Comparison of ENCODE assay signal across 8 cellular contexts in the genomic region with DNA sequence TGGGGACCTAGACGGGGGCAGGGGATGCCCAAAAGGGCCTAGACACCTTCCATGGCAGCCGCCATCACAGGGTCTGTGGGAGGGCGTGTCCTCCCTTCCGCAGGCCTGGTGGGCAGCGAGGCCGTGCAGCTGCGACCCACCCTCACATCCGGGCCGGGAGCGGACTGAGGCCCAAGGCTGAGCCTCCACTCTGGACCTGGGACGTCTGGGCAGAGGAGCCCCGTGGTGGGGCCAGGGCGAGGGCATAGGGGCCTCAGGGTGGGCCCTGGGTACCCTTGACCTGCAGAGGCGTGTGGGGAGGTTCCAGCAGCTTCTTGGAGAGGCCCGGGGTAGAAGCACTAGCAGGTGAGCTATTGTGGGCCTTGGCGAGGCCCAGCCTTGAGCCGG. TPM values are rescaled to one million over a fixed set of nuclear protein-coding genes. Genes with fewer than 3 reads are reported as not detected.
DNase-seq lines count a peak whose midpoint lies in the region; ATAC-seq, FAIRE-seq and TF ChIP-seq lines count a peak whose summit lies in the region.

No MANE protein-coding gene starts in this region.

- 95% methylated on average over 15 of the region's 17 CpGs; no CpG with 5 or more reads in 1 of the 2 experiments for WGBS in H1 (ENCODE audit: extremely low coverage in 1 of 2, insufficient coverage in 1 of 2, insufficient read length in 1 of 2, insufficient replicate concordance in 2 of 2, low coverage in 1 of 2, low lambda C conversion rate in 2 of 2, missing lambda C conversion rate in 1 of 2), 2 experiments
- WGBS in trophoblast cell (ENCODE audit: extremely low coverage, insufficient coverage, insufficient read length): no CpG with 5 or more reads among the region's 17 CpGs

- no peak for TF ChIP-seq CTCF in PC-9 (conservative IDR thresholded peaks at IDR 0.05)
- no peak for TF ChIP-seq CTCF in H1 (IDR thresholded peaks at IDR 0.05; ENCODE audit: control extremely low read depth in 1 of 3, insufficient read depth in 1 of 3, low read depth in 1 of 3, low read length in 3 of 3)
- TF ChIP-seq CTCF in HFFc6 (IDR thresholded peaks at IDR 0.05): no peak

- no peaks in the 10 kb centered on the region for H3K27me3 ChIP-seq in CD8-positive, alpha-beta memory T cell (ENCODE audit: insufficient read depth, low read length, poor library complexity, severe bottlenecking)
- no peaks in the 10 kb centered on the region for H3K27me3 ChIP-seq in PC-9 (ENCODE audit: insufficient read depth, low read depth)
- H3K27me3 ChIP-seq in H1 (replicated peaks in 1 of 4; ENCODE audit: control insufficient read depth in 3 of 4, extremely low read depth in 1 of 4, insufficient read depth in 3 of 4, low read length in 3 of 4): no peaks in the 10 kb centered on the region
- no peaks in the 10 kb centered on the region for H3K27me3 ChIP-seq in trophoblast cell (ENCODE audit: insufficient read depth, low read length)

- no peak overlapping the region for H4K5ac ChIP-seq in H1 (ENCODE audit: insufficient read length, low read depth, low read length)

- peak overlapping the region; percentile 25 for H4K91ac ChIP-seq in H1 (replicated peaks; ENCODE audit: insufficient read length, low read length)
- H4K91ac ChIP-seq in trophoblast cell (ENCODE audit: low read depth, low read length): peak overlapping the region; percentile 100

- no TSS peak for BruUV-seq in PC-9 (replicated peaks; lab: Mats Ljungman, UMichigan)

- H3K9me3 Mint-ChIP-seq in CD8-positive, alpha-beta memory T cell: no peaks in the 10 kb centered on the region
- peaks cover 7% of the 10 kb centered on the region; the same call in 1 of the 2 replicates for H3K9me3 Mint-ChIP-seq in HFFc6

- H3K4ac ChIP-seq in H1 (replicated peaks; ENCODE audit: insufficient read length, low read depth, low read length): no peak overlapping the region
- peak overlapping the region; percentile 18 for H3K4ac ChIP-seq in trophoblast cell (ENCODE audit: low read depth, low read length)

- peaks cover 19% of the 10 kb centered on the region; the same call in 1 of the 2 replicates for H3F3A ChIP-seq in PC-9 (ENCODE audit: insufficient read depth, low read depth)

- no peak for TF ChIP-seq RAD21 in H1 (IDR thresholded peaks at IDR 0.05 in 1 of 2, conservative IDR thresholded peaks at IDR 0.05 in 1 of 2; ENCODE audit: low read depth in 2 of 2, low read length in 2 of 2)

- peaks cover 23 to 58% (median 33%) of the 10 kb centered on the region in 3 donors for H3K4me1 Mint-ChIP-seq in CD8-positive, alpha-beta memory T cell
- H3K4me1 Mint-ChIP-seq in HFFc6 (ENCODE audit: low read depth): peaks cover 10% of the 10 kb centered on the region

- peak overlapping the region; percentile 81; the same call in 1 of the 2 replicates for H2BK15ac ChIP-seq in H1 (ENCODE audit: low read length)

- no peak overlapping the region for H3K56ac ChIP-seq in H1 (replicated peaks; ENCODE audit: insufficient read length, low read depth, low read length)

- H3K27ac ChIP-seq in CD8-positive, alpha-beta memory T cell (ENCODE audit: low read depth, low read length): peak overlapping the region; percentile 91
- H3K27ac ChIP-seq in PC-9 (no peak overlapping the region), H1 (ENCODE audit: low read depth, low read length) (no peak overlapping the region; the same call in 1 of the 2 replicates), trophoblast cell (ENCODE audit: low read depth, low read length) (no peak overlapping the region)

- peak overlapping the region; percentile 86; the same call in 1 of the 2 replicates for H2BK20ac ChIP-seq in H1 (ENCODE audit: low read length)

- POLR2A ChIA-PET in CD8-positive, alpha-beta memory T cell (lab: Charles Lee): interaction anchor here (0.8 to 1.7 kb wide), 4 partner anchors 49 to 110 kb away, joined by 3 to 15 read pairs (median 6); a partner anchor contains a TSS
- POLR2A ChIA-PET in PC-9 (lab: Charles Lee; ENCODE audit: unreplicated experiment) (interaction anchor here (0.6 kb wide), 2 partner anchors 17 to 57 kb away, joined by 3 to 4 read pairs; no protein-coding TSS in a partner anchor), H1 (lab: Charles Lee; ENCODE audit: partially characterized antibody) (interaction anchor here (0.8 to 1.7 kb wide), 5 partner anchors 12 to 42 kb away, joined by 3 to 8 read pairs (median 4); no protein-coding TSS in a partner anchor)

- no peak overlapping the region for H3K14ac ChIP-seq in H1 (ENCODE audit: insufficient read length)
- peak overlapping the region; percentile 98 for H3K14ac ChIP-seq in trophoblast cell (ENCODE audit: low read length)

- peaks cover 43% of the 10 kb centered on the region for H3K4me1 ChIP-seq in CD8-positive, alpha-beta memory T cell (ENCODE audit: insufficient read depth, low read length)
- H3K4me1 ChIP-seq in PC-9 (replicated peaks; ENCODE audit: insufficient read depth) (peaks cover 48% of the 10 kb centered on the region), H1 (replicated peaks in 1 of 4; ENCODE audit: control insufficient read depth in 3 of 4, insufficient read depth in 4 of 4, low read length in 3 of 4) (peaks cover 3 to 36% (median 25%) of the 10 kb centered on the region in 4 experiments), trophoblast cell (ENCODE audit: control insufficient read depth in 1 of 2, insufficient read depth in 2 of 2, low read length in 2 of 2) (peaks cover 28 to 30% of the 10 kb centered on the region in 2 experiments)

- ATAC-seq in HG03378 (IDR thresholded peaks at IDR 0.05; ENCODE audit: unreplicated experiment): no peak

- peak overlapping the region; percentile 48; the same call in 1 of the 2 replicates for H3K18ac ChIP-seq in H1 (ENCODE audit: extremely low read depth, low read length)
- peak overlapping the region; percentile 42 for H3K18ac ChIP-seq in trophoblast cell (ENCODE audit: low read length)

- peak overlapping the region; percentile 84 for H3K4me2 ChIP-seq in PC-9
- no peak overlapping the region for H3K4me2 ChIP-seq in H1 (ENCODE audit: insufficient read depth in 1 of 2, low read depth in 2 of 2, low read length in 2 of 2)
- no peak overlapping the region for H3K4me2 ChIP-seq in trophoblast cell (ENCODE audit: low read length)

- no peak for FAIRE-seq in H1 (lab: Jason Lieb, UNC)

- H2BK5ac ChIP-seq in H1 (ENCODE audit: low read depth, low read length) (peak overlapping the region; percentile 82; the same call in 1 of the 2 replicates), trophoblast cell (ENCODE audit: low read depth, low read length, poor library complexity) (no peak overlapping the region)

- H3K36me3 ChIP-seq in CD8-positive, alpha-beta memory T cell (ENCODE audit: insufficient read depth, low read length): no peaks in the 10 kb centered on the region
- H3K36me3 ChIP-seq in PC-9 (ENCODE audit: low read depth): no peaks in the 10 kb centered on the region
- H3K36me3 ChIP-seq in H1 (ENCODE audit: control insufficient read depth in 2 of 4, insufficient read depth in 4 of 4, low read length in 3 of 4): no peaks in the 10 kb centered on the region
- H3K36me3 ChIP-seq in trophoblast cell (ENCODE audit: control insufficient read depth in 1 of 2, insufficient read depth in 2 of 2, low read length in 2 of 2): no peaks in the 10 kb centered on the region

- H2AK5ac ChIP-seq in H1 (ENCODE audit: low read depth, low read length) (no peak overlapping the region), trophoblast cell (ENCODE audit: low read length) (peak overlapping the region; percentile 92)

- H2AFZ ChIP-seq in PC-9 (no peak overlapping the region), H1 (ENCODE audit: low read length) (no peak overlapping the region), trophoblast cell (ENCODE audit: insufficient read depth, low read length, poor library complexity) (no peak overlapping the region)

- peak overlapping the region; percentile 53 for H3K4me3 ChIP-seq in CD8-positive, alpha-beta memory T cell (ENCODE audit: low read length)
- no peak overlapping the region for H3K4me3 ChIP-seq in PC-9
- no peak overlapping the region for H3K4me3 ChIP-seq in H1 (ENCODE audit: extremely low read depth in 1 of 4, insufficient read depth in 2 of 4, low read depth in 3 of 4, low read length in 4 of 4)
- H3K4me3 ChIP-seq in trophoblast cell (ENCODE audit: low read depth, low read length): no peak overlapping the region

- no peak for DNase-seq in CD8-positive, alpha-beta memory T cell
- DNase-seq in PC-9: no peak
- no peak for DNase-seq in H1 (ENCODE audit: low read depth in 1 of 2, low spot score in 2 of 2)
- no peak for DNase-seq in trophoblast cell
- no peak for DNase-seq in stimulated activated CD4-positive, alpha-beta T cell treated with anti-CD3 and anti-CD28 coated beads, Interleukin-2, amount 100 ng/mL, for 24 hours
- no peak for DNase-seq in HFFc6
- no peak for DNase-seq in posterior vena cava (ENCODE audit: low spot score)

- H2BK120ac ChIP-seq in H1 (replicated peaks; ENCODE audit: low read depth, low read length) (no peak overlapping the region), trophoblast cell (ENCODE audit: insufficient read depth, low read length, poor library complexity) (peak overlapping the region; percentile 100)

- no peaks in the 10 kb centered on the region for H3K9me3 ChIP-seq in CD8-positive, alpha-beta memory T cell (ENCODE audit: low read length)
- no peaks in the 10 kb centered on the region for H3K9me3 ChIP-seq in PC-9 (ENCODE audit: insufficient read depth, low read depth)
- no peaks in the 10 kb centered on the region for H3K9me3 ChIP-seq in H1 (ENCODE audit: insufficient read depth in 2 of 2, low read depth in 1 of 2, low read length in 1 of 2)
- H3K9me3 ChIP-seq in trophoblast cell (ENCODE audit: insufficient read depth, low read depth, low read length): peaks cover 3% of the 10 kb centered on the region

- H3K9me2 ChIP-seq in PC-9 (ENCODE audit: insufficient read depth): no peaks in the 10 kb centered on the region

- H3K27ac Mint-ChIP-seq in CD8-positive, alpha-beta memory T cell: peak overlapping the region; percentile 90 to 100 (median 95)
- no peak overlapping the region for H3K27ac Mint-ChIP-seq in HFFc6

- CTCF ChIA-PET in CD8-positive, alpha-beta memory T cell (lab: Charles Lee): interaction anchor here (1.0 to 2.1 kb wide), 14 partner anchors 9 to 424 kb away, joined by 3 to 17 read pairs (median 4); a partner anchor contains a TSS
- CTCF ChIA-PET in PC-9 (lab: Charles Lee): interaction anchor here (1.2 to 1.5 kb wide), 2 partner anchors 26 to 40 kb away, joined by 3 to 17 read pairs; no protein-coding TSS in a partner anchor
- CTCF ChIA-PET in H1 (lab: Charles Lee; ENCODE audit: partially characterized antibody): interaction anchor here (0.7 to 3.0 kb wide), 10 partner anchors 23 to 224 kb away, joined by 3 to 13 read pairs (median 4); no protein-coding TSS in a partner anchor

- no peak for TF ChIP-seq EP300 in H1 (IDR thresholded peaks at IDR 0.05; ENCODE audit: borderline replicate concordance in 1 of 2, low read depth in 2 of 2, low read length in 2 of 2)

- TF ChIP-seq POLR2A in H1 (IDR thresholded peaks at IDR 0.05; ENCODE audit: control extremely low read depth in 1 of 2, low read depth in 2 of 2, low read length in 2 of 2): no peak

- H3K27me3 Mint-ChIP-seq in CD8-positive, alpha-beta memory T cell: no peaks in the 10 kb centered on the region
- H3K27me3 Mint-ChIP-seq in HFFc6 (ENCODE audit: insufficient read depth): no peaks in the 10 kb centered on the region

- intact Hi-C loops in PC-9 (cut with micrococcal nuclease; ENCODE audit: unreplicated experiment): loop anchor here (1.0 kb wide), 1 partner anchor 25 kb away; no protein-coding TSS in a partner anchor
- intact Hi-C loops in posterior vena cava (cut with DNase I): loop anchor here in 1 of 2 donors (5.0 kb wide), 1 partner anchor 44 kb away; no protein-coding TSS in a partner anchor

- H4K12ac ChIP-seq in trophoblast cell (ENCODE audit: low read depth, low read length): no peak overlapping the region

- H3K23ac ChIP-seq in H1 (ENCODE audit: insufficient read length) (no peak overlapping the region), trophoblast cell (ENCODE audit: low read length) (no peak overlapping the region)

- no peak overlapping the region for H3K9ac ChIP-seq in H1 (replicated peaks in 1 of 4; ENCODE audit: extremely low read depth in 1 of 4, low read depth in 3 of 4, low read length in 3 of 4)
- H3K9ac ChIP-seq in trophoblast cell (ENCODE audit: low read length): no peak overlapping the region

- H3K23me2 ChIP-seq in H1 (ENCODE audit: low read depth, low read length): peaks cover 2% of the 10 kb centered on the region; the same call in 1 of the 2 replicates

- H3K79me2 ChIP-seq in PC-9 (ENCODE audit: low read depth): 0 out of 2 replicates have a peak, but pooled peaks cover 5% of the 10 kb centered on the region
- H3K79me2 ChIP-seq in H1 (ENCODE audit: control insufficient read depth in 1 of 2, insufficient read depth in 2 of 2, low read length in 2 of 2): no peaks in the 10 kb centered on the region
- H3K79me2 ChIP-seq in trophoblast cell (ENCODE audit: control insufficient read depth, insufficient read depth, low read length, poor library complexity): peaks cover 6% of the 10 kb centered on the region

- peak overlapping the region; percentile 81 for H4K8ac ChIP-seq in H1 (ENCODE audit: extremely low read depth, insufficient read depth, low read length)
- H4K8ac ChIP-seq in trophoblast cell (ENCODE audit: low read depth, low read length): peak overlapping the region; percentile 92

- peak overlapping the region in 5 of 7 donors; percentile 63 to 87 (median 68) for H3K4me3 Mint-ChIP-seq in CD8-positive, alpha-beta memory T cell
- H3K4me3 Mint-ChIP-seq in HFFc6: no peak overlapping the region

- H2BK12ac ChIP-seq in H1 (ENCODE audit: low read depth, low read length) (peak overlapping the region; percentile 97; the same call in 1 of the 2 replicates), trophoblast cell (ENCODE audit: low read length) (peak overlapping the region; percentile 99)

- peaks cover 3% of the 10 kb centered on the region for H3K79me1 ChIP-seq in H1 (ENCODE audit: low read depth, low read length)
- peaks cover 30% of the 10 kb centered on the region for H3K79me1 ChIP-seq in trophoblast cell (ENCODE audit: low read length)

- H3K36me3 Mint-ChIP-seq in CD8-positive, alpha-beta memory T cell: no peaks in the 10 kb centered on the region
- H3K36me3 Mint-ChIP-seq in HFFc6 (ENCODE audit: low read depth): peaks cover 4% of the 10 kb centered on the region; the same call in 1 of the 2 replicates

- H4K20me1 ChIP-seq in PC-9 (ENCODE audit: insufficient read depth): no peaks in the 10 kb centered on the region
- H4K20me1 ChIP-seq in H1 (replicated peaks in 1 of 2; ENCODE audit: control insufficient read depth in 1 of 2, insufficient read depth in 2 of 2, low read length in 2 of 2): peaks cover 0 to 4% of the 10 kb centered on the region in 2 experiments

RNA-seq across cellular contexts. Expression of a gene that starts 49.2 kb away (rescaled TPM):
- total RNA-seq in CD8-positive, alpha-beta memory T cell: 1 to 10 TPM; 3.1 to 3.7 TPM
- polyA plus RNA-seq in CD8-positive, alpha-beta memory T cell: 4.4 TPM
- total RNA-seq in PC-9 (2021): 16.9 and 20.6 TPM in 2 replicates
- total RNA-seq in H1 (2021; fragmentation: NEBNext Ultra II Directional; extraction: Animal tissue kit (Norgen Biotek cat#: 25700)): 10.8 and 11.0 TPM in 2 replicates
- polyA plus RNA-seq in H1 (2011; rRNA removed): 5.3 and 9.4 TPM in 2 replicates
- polyA plus RNA-seq in H1 (2011; cell fraction: cytosol; rRNA removed): 7.2 TPM
- 17.0 TPM for polyA plus RNA-seq in H1 (2011; cell fraction: nucleus; rRNA removed)
- polyA plus RNA-seq in H1 (2012, experiment 1 of 2): 4.8 to 8.4 TPM (median 8.0 TPM) in 4 replicates
- polyA plus RNA-seq in H1 (2012, experiment 2 of 2): 6.0 TPM
- polyA plus RNA-seq in H1 (2013, experiment 1 of 2): 6.0 TPM
- 5.5 TPM for polyA plus RNA-seq in H1 (2013, experiment 2 of 2)
- 1.2 and 1.4 TPM in 2 replicates for polyA minus RNA-seq in H1 (2011; rRNA and poly(A)+ RNA removed)
- polyA minus RNA-seq in H1 (2011; cell fraction: cytosol; rRNA and poly(A)+ RNA removed): 5.2 TPM
- 7.0 TPM for polyA minus RNA-seq in H1 (2011; cell fraction: nucleus; rRNA and poly(A)+ RNA removed)
- polyA plus RNA-seq in trophoblast cell (2013): 57.0 and 60.9 TPM in 2 replicates
- total RNA-seq in HFFc6 (2021; fragmentation: NEBNext Ultra II Directional; extraction: Animal tissue kit (Norgen Biotek cat#: 25700)): 1 to 10 TPM; 4.1 to 6.3 (median 4.7) TPM
- 10 to 100 TPM; 10.4 to 16.1 TPM for total RNA-seq in posterior vena cava
